ENCODE assay signal across 11 cellular contexts in genomic region chr17:2181206-2181983, GRCh38.
DNase-seq lines count a peak whose midpoint lies in the region; ATAC-seq and TF ChIP-seq lines count a peak whose summit lies in the region.
"Had no signal": no experiment of that assay in that cellular context is flagged by ENCODE, and none has a peak within 500 bp of the region (broad histone marks: within the 10 kb centered on the region; RNA-seq: fewer than 3 reads in every experiment).

No MANE protein-coding gene starts in this region.

- no peak overlapping the region for H2AFZ ChIP-seq in fibroblast of lung (ENCODE audit: low read length)

- ATAC-seq in upper lobe of right lung (peak; percentile 30), HG02571 (IDR thresholded peaks at IDR 0.05; ENCODE audit: unreplicated experiment) (no peak)

- peak; percentile 13 for DNase-seq in NCI-H510A treated with DMSO at 0.1 percent for 48 hours (lab: John Stamatoyannopoulos, UW)
- no peak for DNase-seq in NCI-H510A (lab: John Stamatoyannopoulos, UW)
- peak; percentile 95 to 98 for DNase-seq in fibroblast of lung (ENCODE audit: low read depth in 2 of 2)
- DNase-seq in myocyte (ENCODE audit: low read depth): peak; percentile 83
- no peak for DNase-seq in upper lobe of right lung
- DNase-seq in 8988T: no peak
- no peak for DNase-seq in SIG-M5 (lab: John Stamatoyannopoulos, UW)
- DNase-seq: activated T-cell treated with anti-CD3 and anti-CD28 coated beads, Interleukin-2, amount 50 U/mL, for 24 hours; NCI-H1417 treated with DMSO at 0.1 percent for 48 hours; stimulated activated CD4-positive, alpha-beta T cell treated with anti-CD3 and anti-CD28 coated beads, Interleukin-12 subunit alpha, Interleukin-12 subunit beta, amount 100 ng/mL, for 4 hours had no signal

- H3K4me3 ChIP-seq in fibroblast of lung (replicated peaks in 1 of 4; ENCODE audit: control extremely low read depth in 1 of 4, insufficient read depth in 1 of 4, low read depth in 3 of 4, low read length in 4 of 4) (no peak overlapping the region), upper lobe of right lung (no peak overlapping the region)

- H3K36me3 ChIP-seq in fibroblast of lung (ENCODE audit: control insufficient read depth, insufficient read depth, low read length) (peaks cover 3% of the 10 kb centered on the region), upper lobe of right lung (peaks cover 10% of the 10 kb centered on the region)

- H3K27ac ChIP-seq in fibroblast of lung (ENCODE audit: insufficient read depth, low read length) (peak overlapping the region; percentile 75), upper lobe of right lung (peak overlapping the region; percentile 59)

- H3K27me3 ChIP-seq in fibroblast of lung (ENCODE audit: control insufficient read depth, insufficient read depth, low read length) (no peaks in the 10 kb centered on the region), upper lobe of right lung (no peaks in the 10 kb centered on the region)

- H3K79me2 ChIP-seq in fibroblast of lung (ENCODE audit: control insufficient read depth, insufficient read depth, low read length): no peaks in the 10 kb centered on the region

- H3K9ac ChIP-seq in fibroblast of lung (ENCODE audit: insufficient read depth, low read length): peak overlapping the region; percentile 43

- H3K9me3 ChIP-seq in fibroblast of lung (ENCODE audit: control insufficient read depth, insufficient read depth, low read depth, low read length) (no peaks in the 10 kb centered on the region), upper lobe of right lung (no peaks in the 10 kb centered on the region)

- TF ChIP-seq CTCF in fibroblast of lung (conservative IDR thresholded peaks at IDR 0.05 in 1 of 2, IDR thresholded peaks at IDR 0.05 in 1 of 2; ENCODE audit: low read depth in 1 of 2, low read length in 2 of 2) (no peak), upper lobe of right lung (IDR thresholded peaks at IDR 0.05) (no peak)

- H3K4me2 ChIP-seq in fibroblast of lung (ENCODE audit: extremely low read depth, insufficient read depth, low read length): peak overlapping the region; percentile 48

- intact Hi-C loops in upper lobe of right lung (cut with DNase I): no loop called here

- peaks cover 60% of the 10 kb centered on the region for H3K4me1 ChIP-seq in fibroblast of lung (ENCODE audit: control insufficient read depth, extremely low read depth, insufficient read depth, low read length)
- H3K4me1 ChIP-seq in upper lobe of right lung: peaks cover 61% of the 10 kb centered on the region

- H4K20me1 ChIP-seq in fibroblast of lung (ENCODE audit: control insufficient read depth, extremely low read depth, insufficient read depth, low read length): no peaks in the 10 kb centered on the region

Comparison
In these comparisons a context has a peak if more than half of its experiments do, and no peak if none do; other contexts are left out.
1. DNase-seq: peak in NCI-H510A treated with DMSO at 0.1 percent for 48 hours (single experiment), fibroblast of lung (2 of 2) and myocyte (single experiment); none in NCI-H510A (single experiment), upper lobe of right lung (single experiment), 8988T (single experiment) and SIG-M5 (single experiment).